In genomic region chr4:5821665-5822358, GRCh38 we compare ENCODE assay signal across 8 cellular contexts.
A peak's percentile ranks its signal among the peaks of the same experiment; 100 is the strongest.
DNase-seq lines count a peak whose midpoint lies in the region; ATAC-seq and TF ChIP-seq lines count a peak whose summit lies in the region.

No MANE protein-coding gene starts in this region.

- no peak overlapping the region for H3K9ac ChIP-seq in MM.1S (ENCODE audit: low read length)

- H3K27me3 ChIP-seq in MM.1S (replicated peaks; ENCODE audit: insufficient read depth, low read length): no peaks in the 10 kb centered on the region

- H3K4me3 Mint-ChIP-seq in activated naive CD4-positive, alpha-beta T cell treated with anti-CD3 and anti-CD28 coated beads, Interleukin-2, amount 10 ng/mL, durations not matched to agents 7 days and 5 days: no peak overlapping the region

- no peak for ATAC-seq in HG03432 (IDR thresholded peaks at IDR 0.05; ENCODE audit: unreplicated experiment)

- H3K27ac ChIP-seq in MM.1S (ENCODE audit: low read length): peak overlapping the region; percentile 78; the same call in 1 of the 2 replicates

- no peaks in the 10 kb centered on the region for H4K20me1 ChIP-seq in MM.1S (ENCODE audit: insufficient read depth, low read length)

- H3K9me2 ChIP-seq in MM.1S (replicated peaks; ENCODE audit: insufficient read depth, low read length): no peaks in the 10 kb centered on the region

- H3K4me3 ChIP-seq in MM.1S (ENCODE audit: low read length) (no peak overlapping the region), fibroblast of mammary gland (ENCODE audit: control insufficient read depth, low read depth, low read length) (no peak overlapping the region)

- H3F3A ChIP-seq in MM.1S (ENCODE audit: insufficient read depth, low read length): peaks cover 33% of the 10 kb centered on the region

- peak overlapping the region; percentile 62 for H3K4me2 ChIP-seq in MM.1S (ENCODE audit: low read depth, low read length)

- no peaks in the 10 kb centered on the region for H3K9me3 Mint-ChIP-seq in activated naive CD4-positive, alpha-beta T cell treated with anti-CD3 and anti-CD28 coated beads, Interleukin-2, amount 10 ng/mL, durations not matched to agents 7 days and 5 days

- no peaks in the 10 kb centered on the region for H3K27me3 Mint-ChIP-seq in activated naive CD4-positive, alpha-beta T cell treated with anti-CD3 and anti-CD28 coated beads, Interleukin-2, amount 10 ng/mL, durations not matched to agents 7 days and 5 days

- H3K4me1 ChIP-seq in MM.1S (ENCODE audit: low read length): peaks cover 46% of the 10 kb centered on the region

- no peaks in the 10 kb centered on the region for H3K79me2 ChIP-seq in MM.1S (ENCODE audit: low read length)

- TF ChIP-seq CTCF in MM.1S (IDR thresholded peaks at IDR 0.05; ENCODE audit: low read length) (peak; percentile 71), fibroblast of mammary gland (conservative IDR thresholded peaks at IDR 0.05; ENCODE audit: control insufficient read depth, insufficient read depth, low read depth, low read length) (peak; percentile 60)

- DNase-seq in activated naive CD4-positive, alpha-beta T cell treated with Interleukin-2 at 50 U/mL for 16 hours: peak; percentile 3
- DNase-seq in activated naive CD4-positive, alpha-beta T cell treated with anti-CD3 and anti-CD28 coated beads, Interleukin-2, amount 10 ng/mL, durations not matched to agents 7 days and 5 days: no peak
- DNase-seq in MM.1S: no peak
- no peak for DNase-seq in fibroblast of mammary gland (ENCODE audit: low read depth)
- DNase-seq in stimulated activated CD8-positive, alpha-beta memory T cell treated with anti-CD3 and anti-CD28 coated beads, Interleukin-4, amount 100 ng/mL, for 48 hours: peak; percentile 51
- no peak for DNase-seq in SKM-1 treated with dmso at 0.1 percent for 144 hours (lab: John Stamatoyannopoulos, UW; ENCODE audit: unreplicated experiment)
- no peak for DNase-seq in kidney tubule cell (ENCODE audit: low spot score)

- no peak overlapping the region for H2AFZ ChIP-seq in MM.1S (ENCODE audit: low read length)

- H3K36me3 ChIP-seq in MM.1S (replicated peaks; ENCODE audit: insufficient read depth, low read length): no peaks in the 10 kb centered on the region

- H3K4me1 Mint-ChIP-seq in activated naive CD4-positive, alpha-beta T cell treated with anti-CD3 and anti-CD28 coated beads, Interleukin-2, amount 10 ng/mL, durations not matched to agents 7 days and 5 days: peaks cover 22% of the 10 kb centered on the region

- H3K27ac Mint-ChIP-seq in activated naive CD4-positive, alpha-beta T cell treated with anti-CD3 and anti-CD28 coated beads, Interleukin-2, amount 10 ng/mL, durations not matched to agents 7 days and 5 days: no peak overlapping the region

- no peaks in the 10 kb centered on the region for H3K36me3 Mint-ChIP-seq in activated naive CD4-positive, alpha-beta T cell treated with anti-CD3 and anti-CD28 coated beads, Interleukin-2, amount 10 ng/mL, durations not matched to agents 7 days and 5 days

- H3K9me3 ChIP-seq in MM.1S (replicated peaks; ENCODE audit: insufficient read depth, low read length): no peaks in the 10 kb centered on the region

- CTCF ChIA-PET in activated naive CD4-positive, alpha-beta T cell treated with anti-CD3 and anti-CD28 coated beads, Interleukin-2, amount 10 ng/mL, durations not matched to agents 7 days and 5 days (lab: Charles Lee): interaction anchor here (1.1 kb wide), 1 partner anchor 8 kb away, joined by 3 read pairs; no protein-coding TSS in a partner anchor

Comparison
In these comparisons a context has a peak if more than half of its experiments do, and no peak if none do; other contexts are left out.
1. DNase-seq: peak in activated naive CD4-positive, alpha-beta T cell treated with Interleukin-2 at 50 U/mL for 16 hours (single experiment) and stimulated activated CD8-positive, alpha-beta memory T cell treated with anti-CD3 and anti-CD28 coated beads, Interleukin-4, amount 100 ng/mL, for 48 hours (single experiment); none in activated naive CD4-positive, alpha-beta T cell treated with anti-CD3 and anti-CD28 coated beads, Interleukin-2, amount 10 ng/mL, durations not matched to agents 7 days and 5 days (single experiment), MM.1S (single experiment), fibroblast of mammary gland (single experiment), SKM-1 treated with dmso at 0.1 percent for 144 hours (single experiment) and kidney tubule cell (single experiment).